In genomic region chr10:62818426-62819011, GRCh38 we compare ENCODE assay signal across 8 cellular contexts. TPM values are rescaled to one million over a fixed set of nuclear protein-coding genes. Genes with fewer than 3 reads are reported as not detected.
DNase-seq lines count a peak whose midpoint lies in the region; ATAC-seq and TF ChIP-seq lines count a peak whose summit lies in the region.

No MANE protein-coding gene starts in this region.

- H3K36me3 ChIP-seq in HUES48 (ENCODE audit: control insufficient read depth, insufficient read depth, low read length) (no peaks in the 10 kb centered on the region), heart left ventricle (peaks cover 0 to 1% (median 0%) of the 10 kb centered on the region in 9 donors), sigmoid colon (no peaks in the 10 kb centered on the region)

- TF ChIP-seq EP300 in sigmoid colon (IDR thresholded peaks at IDR 0.05), result no peak

- peak overlapping the region; percentile 92 for H3K4me3 Mint-ChIP-seq in activated T-cell treated with anti-CD3 and anti-CD28 coated beads, Interleukin-2, amount 50 U/mL, for 72 hours

- H3K9me3 ChIP-seq in AG04450 (ENCODE audit: control insufficient read depth, insufficient read depth, low read length) (no peaks in the 10 kb centered on the region; the same call in 1 of the 2 replicates), HUES48 (ENCODE audit: control insufficient read depth, insufficient read depth, low read length) (no peaks in the 10 kb centered on the region), heart left ventricle (no peaks in the 10 kb centered on the region), sigmoid colon (no peaks in the 10 kb centered on the region)

- H3K27ac ChIP-seq in AG04450 (ENCODE audit: low read depth, low read length) (no peak overlapping the region), HUES48 (ENCODE audit: low read depth, low read length) (no peak overlapping the region), heart left ventricle (peak overlapping the region in 6 of 12 donors; percentile 82 to 92 (median 87)), sigmoid colon (peak overlapping the region in 1 of 4 donors; percentile 95)

- DNase-seq in AG04450 (ENCODE audit: low read depth, low spot score), result no peak
- peak; percentile 76 to 78 for DNase-seq in activated T-cell treated with anti-CD3 and anti-CD28 coated beads, Interleukin-2, amount 50 U/mL, for 72 hours
- peak; percentile 38 to 77 (median 48) for DNase-seq in heart left ventricle
- no peak for DNase-seq in sigmoid colon
- DNase-seq in HPDE6-E6E7 (ENCODE audit: extremely low spot score), result no peak

- peaks cover 49% of the 10 kb centered on the region for H3K27me3 ChIP-seq in AG04450 (ENCODE audit: control insufficient read depth, insufficient read depth, low read length)
- H3K27me3 ChIP-seq in HUES48 (ENCODE audit: control insufficient read depth, insufficient read depth, low read length), result peaks cover 76% of the 10 kb centered on the region
- H3K27me3 ChIP-seq in heart left ventricle, result peaks cover 0 to 47% (median 17%) of the 10 kb centered on the region in 9 donors
- peaks cover 13 to 51% (median 24%) of the 10 kb centered on the region in 3 donors for H3K27me3 ChIP-seq in sigmoid colon

- H3K4me3 ChIP-seq in AG04450 (ENCODE audit: low read depth, low read length) (peak overlapping the region; percentile 68), HUES48 (ENCODE audit: low read depth, low read length) (peak overlapping the region; percentile 42), heart left ventricle (peak overlapping the region in 11 of 12 donors; percentile 37 to 91 (median 78)), sigmoid colon (peak overlapping the region; percentile 64 to 88 (median 78))

- H3K4me1 ChIP-seq in HUES48 (ENCODE audit: control insufficient read depth, insufficient read depth, low read length) (peaks cover 4% of the 10 kb centered on the region), heart left ventricle (peaks cover 0 to 48% (median 28%) of the 10 kb centered on the region in 12 donors), sigmoid colon (peaks cover 0 to 41% (median 38%) of the 10 kb centered on the region in 4 donors)

- peaks cover 31% of the 10 kb centered on the region for H3K27me3 Mint-ChIP-seq in activated T-cell treated with anti-CD3 and anti-CD28 coated beads, Interleukin-2, amount 50 U/mL, for 72 hours (ENCODE audit: low read depth)

- WGBS in heart left ventricle, 4 donors, result 2 to 6% (median 3%) methylated on average over 42 to 65 of the region's 65 CpGs
- WGBS in sigmoid colon, 2 donors, result 3 to 17% methylated on average over 65 of the region's 65 CpGs

- intact Hi-C loops in heart left ventricle (cut with DNase I) (loop anchor here (1.0 to 10.0 kb wide), 14 partner anchors 124 to 381 kb away; partner anchors contain the start of gene NRBF2 (in 5 of the 10)), sigmoid colon (cut with DNase I) (loop anchor here (2.0 to 5.0 kb wide), 4 partner anchors 14 to 382 kb away; partner anchors contain the start of gene ADO)

- POLR2A ChIA-PET in AG04450 (lab: Yijun Ruan, JAX), result interaction anchor here (1.0 to 3.2 kb wide), 2 partner anchors 14 to 181 kb away, joined by 3 to 12 read pairs; partner anchors contain the start of gene ADO

- TF ChIP-seq CTCF in AG04450 (IDR thresholded peaks at IDR 0.05; ENCODE audit: low read depth, low read length) (no peak), heart left ventricle (IDR thresholded peaks at IDR 0.05) (peak in 4 of 12 donors; percentile 29 to 44 (median 34)), sigmoid colon (IDR thresholded peaks at IDR 0.05) (no peak)

- H3K9me3 Mint-ChIP-seq in activated T-cell treated with anti-CD3 and anti-CD28 coated beads, Interleukin-2, amount 50 U/mL, for 72 hours, result no peaks in the 10 kb centered on the region

- H3K36me3 Mint-ChIP-seq in activated T-cell treated with anti-CD3 and anti-CD28 coated beads, Interleukin-2, amount 50 U/mL, for 72 hours (ENCODE audit: insufficient read depth in 2 of 2), result peaks cover 17 to 20% of the 10 kb centered on the region in 2 donors

- ATAC-seq in activated T-cell treated with anti-CD3 and anti-CD28 coated beads, Interleukin-2, amount 50 U/mL, for 72 hours (replicated peaks in 1 of 2), result peak in 1 of 2 donors; percentile 0
- ATAC-seq in heart left ventricle (no peak), GM21737 (IDR thresholded peaks at IDR 0.05; ENCODE audit: unreplicated experiment) (no peak), GM19452 (IDR thresholded peaks at IDR 0.05; ENCODE audit: unreplicated experiment) (no peak)

- peaks cover 40% of the 10 kb centered on the region for H3K4me1 Mint-ChIP-seq in activated T-cell treated with anti-CD3 and anti-CD28 coated beads, Interleukin-2, amount 50 U/mL, for 72 hours (ENCODE audit: low read depth)

- no peak overlapping the region for H3K9ac ChIP-seq in HUES48 (ENCODE audit: low read depth, low read length)

- CTCF ChIA-PET in AG04450 (lab: Charles Lee), result interaction anchor here (0.6 to 4.3 kb wide), 15 partner anchors 8 to 871 kb away, joined by 3 to 102 read pairs (median 4); partner anchors contain the start of gene ADO

- peak overlapping the region; percentile 37 for H3K27ac Mint-ChIP-seq in activated T-cell treated with anti-CD3 and anti-CD28 coated beads, Interleukin-2, amount 50 U/mL, for 72 hours

- TF ChIP-seq POLR2A in heart left ventricle (IDR thresholded peaks at IDR 0.05), result no peak
- TF ChIP-seq POLR2A in sigmoid colon (IDR thresholded peaks at IDR 0.05), result no peak

RNA-seq across cellular contexts. Expression of gene EGR2, which starts 2.4 kb away (rescaled TPM):
- polyA plus RNA-seq in AG04450 (2011; rRNA removed) (0.57 and 0.61 TPM in 2 replicates), heart left ventricle (1 to 10 TPM; 1.4 to 1.8 TPM), sigmoid colon (1 to 10 TPM in 2 of 3 donors, under 1 TPM in 1; 0.23 to 2.2 (median 1.8) TPM)
- 0.39 and 0.51 TPM in 2 replicates for polyA minus RNA-seq in AG04450 (2011; rRNA and poly(A)+ RNA removed)
- total RNA-seq in activated T-cell treated with anti-CD3 and anti-CD28 coated beads, Interleukin-2, amount 50 U/mL, for 72 hours, result 10 to 100 TPM; 64.3 to 76.7 TPM
- total RNA-seq in heart left ventricle (1 to 10 TPM in 7 of 9 donors, under 1 TPM in 2; 0.37 to 8.5 (median 1.9) TPM), sigmoid colon (1 to 10 TPM; 1.7 to 3.4 (median 1.8) TPM)

RNA-seq across cellular contexts. Expression of gene ADO, which starts 14.0 kb away (rescaled TPM):
- 13.3 and 17.8 TPM in 2 replicates for polyA plus RNA-seq in AG04450 (2011; rRNA removed)
- polyA minus RNA-seq in AG04450 (2011; rRNA and poly(A)+ RNA removed), result 6.8 and 11.5 TPM in 2 replicates
- 10 to 100 TPM; 26.3 to 33.4 TPM for total RNA-seq in activated T-cell treated with anti-CD3 and anti-CD28 coated beads, Interleukin-2, amount 50 U/mL, for 72 hours
- 10 to 100 TPM; 18.3 to 35.5 (median 19.7) TPM for total RNA-seq in heart left ventricle
- 10 to 100 TPM in 1 of 2 donors, 1 to 10 TPM in 1; 7.6 to 24.6 TPM for polyA plus RNA-seq in heart left ventricle
- 10 to 100 TPM; 13.0 to 18.9 (median 18.0) TPM for total RNA-seq in sigmoid colon
- 1 to 10 TPM; 5.4 to 8.1 (median 7.4) TPM for polyA plus RNA-seq in sigmoid colon

Comparison
In these comparisons a context has a peak if more than half of its experiments do, and no peak if none do; other contexts are left out.
1. DNase-seq: peak in activated T-cell treated with anti-CD3 and anti-CD28 coated beads, Interleukin-2, amount 50 U/mL, for 72 hours (2 of 2) and heart left ventricle (5 of 5); none in AG04450 (single experiment), sigmoid colon (single experiment) and HPDE6-E6E7 (single experiment).
2. RNA of gene EGR2, which starts 2.4 kb away (total RNA-seq): 64.3 to 76.7 TPM in activated T-cell treated with anti-CD3 and anti-CD28 coated beads, Interleukin-2, amount 50 U/mL, for 72 hours; 0.37 to 8.5 TPM in heart left ventricle and 1.7 to 3.4 TPM in sigmoid colon; every median in the first group is over 4 times any median in the second.
3. Peak in every context shown above with its lines, with median percentiles within 50 percentile points of each other: H3K4me3 ChIP-seq.